14 cellular contexts compared by ENCODE assay signal in the genomic region with DNA sequence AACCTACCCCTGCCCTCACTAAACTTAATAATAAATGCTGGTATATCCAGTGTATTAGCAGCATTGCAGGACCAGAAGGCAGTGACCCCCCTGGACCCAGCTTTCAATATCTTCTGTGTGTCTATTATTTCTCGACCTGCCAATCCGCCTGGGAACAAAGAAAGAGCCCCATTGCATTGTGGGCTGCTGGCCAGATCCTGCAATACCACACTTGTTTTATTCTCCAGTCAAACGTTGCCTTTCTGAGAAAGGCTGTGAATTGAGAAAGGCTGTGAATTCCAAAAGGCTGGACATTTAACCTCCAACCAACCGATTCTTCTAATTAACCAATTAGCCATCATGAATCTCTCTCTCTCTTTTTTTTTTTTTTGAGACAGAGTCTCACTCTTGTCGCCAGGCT. TPM values are rescaled to one million over a fixed set of nuclear protein-coding genes. Genes with fewer than 3 reads are reported as not detected.
DNase-seq lines count a peak whose midpoint lies in the region; ATAC-seq and TF ChIP-seq lines count a peak whose summit lies in the region.
"Had no signal": no experiment of that assay in that cellular context is flagged by ENCODE, and none has a peak within 500 bp of the region (broad histone marks: within the 10 kb centered on the region; RNA-seq: fewer than 3 reads in every experiment).

No MANE protein-coding gene starts in this region.

- H3K4me3 ChIP-seq in gastrocnemius medialis: no peak overlapping the region
- H3K4me3 ChIP-seq: ovary had no signal

- no peak for TF ChIP-seq POLR2A in gastrocnemius medialis (IDR thresholded peaks at IDR 0.05)

- peaks cover 25% of the 10 kb centered on the region for H3K36me3 Mint-ChIP-seq in activated T-cell treated with anti-CD3 and anti-CD28 coated beads, Interleukin-2, amount 50 U/mL, for 24 hours (ENCODE audit: low read depth)
- H3K36me3 Mint-ChIP-seq in T-helper 2 cell treated with Interferon-gamma antibody and Interleukin-4, amounts not matched to agents 5 μg/mL and 100 μg/mL, for 36 hours (ENCODE audit: low read depth): peaks cover 19% of the 10 kb centered on the region
- H3K36me3 Mint-ChIP-seq in stimulated activated memory B cell treated with anti-CD40 and anti-IgM and Interleukin-4, amounts not matched to agents 10 μg/mL and 1 μg/mL and 100 μg/mL, for 72 hours: no peaks in the 10 kb centered on the region

- DNase-seq in activated T-cell treated with anti-CD3 and anti-CD28 coated beads, Interleukin-2, amount 50 U/mL, for 24 hours: no peak
- no peak for DNase-seq in activated T-cell treated with anti-CD3 and anti-CD28 coated beads, Interleukin-2, amount 50 U/mL, for 48 hours
- no peak for DNase-seq in T-helper 2 cell treated with Interferon-gamma antibody and Interleukin-4, amounts not matched to agents 5 μg/mL and 100 μg/mL, for 36 hours (ENCODE audit: low spot score)
- DNase-seq in globus pallidus (ENCODE audit: low spot score): peak; percentile 69
- no peak for DNase-seq in gastrocnemius medialis
- DNase-seq: kidney; NCI-H1105 treated with DMSO at 0.1 percent for 48 hours; NCI-H526 treated with DMSO at 0.1 percent for 48 hours; ovary; stimulated activated CD4-positive, alpha-beta T cell treated with anti-CD3 and anti-CD28 coated beads, Interleukin-2, amount 100 ng/mL, for 24 hours had no signal

- no peaks in the 10 kb centered on the region for H3K36me3 ChIP-seq in gastrocnemius medialis
- H3K36me3 ChIP-seq: ovary, suprapubic skin had no signal

- H3K4me1 ChIP-seq in gastrocnemius medialis: peaks cover 6 to 12% of the 10 kb centered on the region in 2 donors

- no peaks in the 10 kb centered on the region for H3K27me3 Mint-ChIP-seq in activated T-cell treated with anti-CD3 and anti-CD28 coated beads, Interleukin-2, amount 50 U/mL, for 24 hours
- no peaks in the 10 kb centered on the region for H3K27me3 Mint-ChIP-seq in T-helper 2 cell treated with Interferon-gamma antibody and Interleukin-4, amounts not matched to agents 5 μg/mL and 100 μg/mL, for 36 hours (ENCODE audit: low read depth)
- no peaks in the 10 kb centered on the region for H3K27me3 Mint-ChIP-seq in stimulated activated memory B cell treated with anti-CD40 and anti-IgM and Interleukin-4, amounts not matched to agents 10 μg/mL and 1 μg/mL and 100 μg/mL, for 72 hours

- intact Hi-C loops in gastrocnemius medialis (cut with DNase I; ENCODE audit: low total_unique reads): loop anchor here (5.0 kb wide), 1 partner anchor 192 kb away; a partner anchor contains a TSS

- peak overlapping the region; percentile 81 for H3K27ac Mint-ChIP-seq in activated T-cell treated with anti-CD3 and anti-CD28 coated beads, Interleukin-2, amount 50 U/mL, for 24 hours
- peak overlapping the region; percentile 88 for H3K27ac Mint-ChIP-seq in T-helper 2 cell treated with Interferon-gamma antibody and Interleukin-4, amounts not matched to agents 5 μg/mL and 100 μg/mL, for 36 hours
- peak overlapping the region; percentile 98 for H3K27ac Mint-ChIP-seq in stimulated activated memory B cell treated with anti-CD40 and anti-IgM and Interleukin-4, amounts not matched to agents 10 μg/mL and 1 μg/mL and 100 μg/mL, for 72 hours

- no peaks in the 10 kb centered on the region for H3K9me3 ChIP-seq in gastrocnemius medialis
- H3K9me3 ChIP-seq: ovary, suprapubic skin had no signal

- peak overlapping the region; percentile 99 for H3K4me3 Mint-ChIP-seq in activated T-cell treated with anti-CD3 and anti-CD28 coated beads, Interleukin-2, amount 50 U/mL, for 24 hours
- peak overlapping the region; percentile 96 for H3K4me3 Mint-ChIP-seq in T-helper 2 cell treated with Interferon-gamma antibody and Interleukin-4, amounts not matched to agents 5 μg/mL and 100 μg/mL, for 36 hours
- H3K4me3 Mint-ChIP-seq in stimulated activated memory B cell treated with anti-CD40 and anti-IgM and Interleukin-4, amounts not matched to agents 10 μg/mL and 1 μg/mL and 100 μg/mL, for 72 hours: peak overlapping the region; percentile 58

- ATAC-seq in stimulated activated memory B cell treated with anti-CD40 and anti-IgM and Interleukin-4, amounts not matched to agents 10 μg/mL and 1 μg/mL and 100 μg/mL, for 72 hours: no peak
- no peak for ATAC-seq in GM21390 (IDR thresholded peaks at IDR 0.05; ENCODE audit: unreplicated experiment)
- no peak for ATAC-seq in HG02642 (IDR thresholded peaks at IDR 0.05; ENCODE audit: poor library complexity, unreplicated experiment)
- no peak for ATAC-seq in gastrocnemius medialis

- H3K4me1 Mint-ChIP-seq in activated T-cell treated with anti-CD3 and anti-CD28 coated beads, Interleukin-2, amount 50 U/mL, for 24 hours (ENCODE audit: low read depth): peaks cover 38% of the 10 kb centered on the region
- H3K4me1 Mint-ChIP-seq in T-helper 2 cell treated with Interferon-gamma antibody and Interleukin-4, amounts not matched to agents 5 μg/mL and 100 μg/mL, for 36 hours (ENCODE audit: low read depth): peaks cover 53% of the 10 kb centered on the region
- H3K4me1 Mint-ChIP-seq in stimulated activated memory B cell treated with anti-CD40 and anti-IgM and Interleukin-4, amounts not matched to agents 10 μg/mL and 1 μg/mL and 100 μg/mL, for 72 hours: peaks cover 34% of the 10 kb centered on the region

- no peak overlapping the region for H3K27ac ChIP-seq in gastrocnemius medialis
- H3K27ac ChIP-seq: ovary, suprapubic skin had no signal

- no peaks in the 10 kb centered on the region for H3K9me3 Mint-ChIP-seq in activated T-cell treated with anti-CD3 and anti-CD28 coated beads, Interleukin-2, amount 50 U/mL, for 24 hours
- H3K9me3 Mint-ChIP-seq in T-helper 2 cell treated with Interferon-gamma antibody and Interleukin-4, amounts not matched to agents 5 μg/mL and 100 μg/mL, for 36 hours: no peaks in the 10 kb centered on the region
- no peaks in the 10 kb centered on the region for H3K9me3 Mint-ChIP-seq in stimulated activated memory B cell treated with anti-CD40 and anti-IgM and Interleukin-4, amounts not matched to agents 10 μg/mL and 1 μg/mL and 100 μg/mL, for 72 hours

- no peaks in the 10 kb centered on the region for H3K27me3 ChIP-seq in gastrocnemius medialis
- H3K27me3 ChIP-seq: ovary, suprapubic skin had no signal

- in situ Hi-C loops in gastrocnemius medialis (cut with MboI; ENCODE audit: low sequenced_read_pairs in 4 of 4): no loop called here

- TF ChIP-seq CTCF in gastrocnemius medialis (IDR thresholded peaks at IDR 0.05 in 4 of 5, conservative IDR thresholded peaks at IDR 0.05 in 1 of 5): no peak

RNA-seq across cellular contexts. Expression of a gene that starts 1.5 kb away (rescaled TPM):
- 10 to 100 TPM; 16.4 to 43.4 (median 21.9) TPM for total RNA-seq in gastrocnemius medialis

RNA-seq across cellular contexts. Expression of a gene that starts 7.9 kb away (rescaled TPM):
- total RNA-seq in gastrocnemius medialis: 1 to 10 TPM in 2 of 4 donors, under 1 TPM in 2; 0.49 to 1.6 (median 1.2) TPM
